In genomic region chr15:65008989-65009388, GRCh38 we compare ENCODE assay signal across 13 cellular contexts. TPM values are rescaled to one million over a fixed set of nuclear protein-coding genes. Genes with fewer than 3 reads are reported as not detected.
A peak's percentile ranks its signal among the peaks of the same experiment; 100 is the strongest.
DNase-seq lines count a peak whose midpoint lies in the region; ATAC-seq, FAIRE-seq and TF ChIP-seq lines count a peak whose summit lies in the region.
"Had no signal": no experiment of that assay in that cellular context is flagged by ENCODE, and none has a peak within 500 bp of the region (broad histone marks: within the 10 kb centered on the region; RNA-seq: fewer than 3 reads in every experiment).

No MANE protein-coding gene starts in this region.

- no TSS peak for BruUV-seq in Calu3 (replicated peaks; lab: Mats Ljungman, UMichigan)
- no TSS peak for BruUV-seq in PC-9 (replicated peaks; lab: Mats Ljungman, UMichigan)

- H3K9me2 ChIP-seq in hepatocyte (replicated peaks; ENCODE audit: insufficient read depth) (no peaks in the 10 kb centered on the region), PC-9 (ENCODE audit: insufficient read depth) (no peaks in the 10 kb centered on the region)

- 79% methylated on average over 2 of the region's 2 CpGs for WGBS in hepatocyte (ENCODE audit: low lambda C conversion rate, missing lambda C conversion rate)

- H3K27ac ChIP-seq in hepatocyte = no peak overlapping the region
- H3K27ac ChIP-seq in PC-9 = no peak overlapping the region
- H3K27ac ChIP-seq: colonic mucosa, skin epidermis had no signal

- ATAC-seq in HG03354 (IDR thresholded peaks at IDR 0.05; ENCODE audit: poor library complexity, severe bottlenecking, unreplicated experiment) = no peak

- H3K79me2 ChIP-seq in hepatocyte (no peaks in the 10 kb centered on the region), PC-9 (ENCODE audit: low read depth) (no peaks in the 10 kb centered on the region)

- H3K9me3 Mint-ChIP-seq in Calu3 (ENCODE audit: low read depth, unreplicated experiment) = peaks cover 3% of the 10 kb centered on the region

- H3K36me3 Mint-ChIP-seq in Calu3 (ENCODE audit: insufficient read depth, unreplicated experiment) = peaks cover 15% of the 10 kb centered on the region

- no peak overlapping the region for H3K4me3 Mint-ChIP-seq in Calu3 (ENCODE audit: low read depth, unreplicated experiment)

- H3K9me3 ChIP-seq in hepatocyte (ENCODE audit: low read depth) (no peaks in the 10 kb centered on the region), PC-9 (ENCODE audit: insufficient read depth, low read depth) (no peaks in the 10 kb centered on the region)
- H3K9me3 ChIP-seq: Caco-2, colonic mucosa had no signal

- no peak overlapping the region for H3K27ac Mint-ChIP-seq in Calu3 (ENCODE audit: unreplicated experiment)

- H3K27me3 ChIP-seq in hepatocyte (no peaks in the 10 kb centered on the region), PC-9 (ENCODE audit: insufficient read depth, low read depth) (no peaks in the 10 kb centered on the region)
- H3K27me3 ChIP-seq: colonic mucosa had no signal

- no peak overlapping the region for H3K4me3 ChIP-seq in HFF-Myc (replicated peaks; ENCODE audit: low read depth, low read length)
- no peak overlapping the region for H3K4me3 ChIP-seq in hepatocyte
- no peak overlapping the region for H3K4me3 ChIP-seq in PC-9
- H3K4me3 ChIP-seq: colonic mucosa, skin epidermis had no signal

- H2AFZ ChIP-seq in hepatocyte (no peak overlapping the region), PC-9 (no peak overlapping the region)

- H3K4me1 Mint-ChIP-seq in Calu3 (ENCODE audit: low read depth, unreplicated experiment) = no peaks in the 10 kb centered on the region

- DNase-seq in D721Med (ENCODE audit: insufficient read length, low spot score) (no peak), HFF-Myc (ENCODE audit: extremely low read depth, low read depth) (no peak), SKM-1 treated with dmso at 0.1 percent for 144 hours (lab: John Stamatoyannopoulos, UW; ENCODE audit: unreplicated experiment) (peak; percentile 51), hepatocyte (ENCODE audit: low spot score) (no peak), Calu3 (no peak), PC-9 (no peak)
- no peak for DNase-seq in activated effector memory CD4-positive, alpha-beta T cell treated with Interleukin-2 at 50 U/mL for 16 hours
- DNase-seq: Caco-2, colonic mucosa, glutamatergic neuron had no signal

- FAIRE-seq in D721Med (lab: Jason Lieb, UNC) = no peak

- H3K36me3 ChIP-seq in hepatocyte (replicated peaks; ENCODE audit: insufficient read depth, low read depth) (no peaks in the 10 kb centered on the region), PC-9 (ENCODE audit: low read depth) (no peaks in the 10 kb centered on the region)

- H4K20me1 ChIP-seq in hepatocyte (ENCODE audit: insufficient read depth, poor library complexity, severe bottlenecking) (no peaks in the 10 kb centered on the region), PC-9 (ENCODE audit: insufficient read depth) (no peaks in the 10 kb centered on the region)

- POLR2A ChIA-PET in PC-9 (lab: Charles Lee; ENCODE audit: unreplicated experiment) = interaction anchor here (0.7 kb wide), 1 partner anchor 115 kb away, joined by 3 read pairs; no protein-coding TSS in a partner anchor

- H3F3A ChIP-seq in PC-9 (ENCODE audit: insufficient read depth, low read depth) = no peaks in the 10 kb centered on the region

- CTCF ChIA-PET in Calu3 (lab: Charles Lee) = no interaction called here
- CTCF ChIA-PET in PC-9 (lab: Charles Lee) = interaction anchor here (0.6 to 1.0 kb wide), 2 partner anchors 14 to 49 kb away, joined by 3 to 10 read pairs; no protein-coding TSS in a partner anchor

- TF ChIP-seq CTCF in D721Med (IDR thresholded peaks at IDR 0.05; ENCODE audit: insufficient read depth, missing control alignments) = peak; percentile 26
- peak; percentile 3 for TF ChIP-seq CTCF in HFF-Myc (IDR thresholded peaks at IDR 0.05; ENCODE audit: low read depth, low read length, missing control alignments)
- TF ChIP-seq CTCF in hepatocyte (IDR thresholded peaks at IDR 0.05; ENCODE audit: poor library complexity) = peak; percentile 11
- no peak for TF ChIP-seq CTCF in Calu3 (IDR thresholded peaks at IDR 0.05; ENCODE audit: unreplicated experiment)
- no peak for TF ChIP-seq CTCF in PC-9 (conservative IDR thresholded peaks at IDR 0.05)

- H3K4me2 ChIP-seq in hepatocyte (no peak overlapping the region), PC-9 (no peak overlapping the region)

- intact Hi-C loops in Calu3 (cut with micrococcal nuclease; ENCODE audit: unreplicated experiment) = no loop called here
- intact Hi-C loops in PC-9 (cut with micrococcal nuclease; ENCODE audit: unreplicated experiment) = no loop called here

- H3K4me1 ChIP-seq in hepatocyte (ENCODE audit: insufficient read depth) = no peaks in the 10 kb centered on the region
- H3K4me1 ChIP-seq in PC-9 (replicated peaks; ENCODE audit: insufficient read depth) = no peaks in the 10 kb centered on the region
- H3K4me1 ChIP-seq: Caco-2, colonic mucosa had no signal

- H3K27me3 Mint-ChIP-seq in Calu3 (ENCODE audit: unreplicated experiment) = no peaks in the 10 kb centered on the region

RNA-seq across cellular contexts. Expression of gene SPG21, which starts 19.3 kb away (rescaled TPM):
- total RNA-seq in hepatocyte = 86.4 and 111 TPM in 2 replicates
- polyA plus RNA-seq in hepatocyte = 138 and 149 TPM in 2 replicates
- total RNA-seq in Calu3 (2022) = 104 TPM in 2 replicates
- 88.3 and 91.7 TPM in 2 replicates for total RNA-seq in PC-9 (2021)

RNA-seq across cellular contexts. Expression of gene MTFMT, which starts 20.4 kb away (rescaled TPM):
- total RNA-seq in hepatocyte = 15.4 and 18.2 TPM in 2 replicates
- 16.8 TPM in 2 replicates for polyA plus RNA-seq in hepatocyte
- total RNA-seq in Calu3 (2022) = 18.9 and 27.6 TPM in 2 replicates
- 16.0 and 24.9 TPM in 2 replicates for total RNA-seq in PC-9 (2021)

RNA-seq across cellular contexts. Expression of gene SLC51B, which starts 36.2 kb away (rescaled TPM):
- 6.5 and 8.8 TPM in 2 replicates for total RNA-seq in hepatocyte
- polyA plus RNA-seq in hepatocyte = 5.8 and 8.6 TPM in 2 replicates
- not detected in 2 replicates for total RNA-seq in Calu3 (2022)
- total RNA-seq in PC-9 (2021) = not detected in 2 replicates
- total RNA-seq: lung microvascular endothelial cell had no signal

RNA-seq across cellular contexts. Expression of gene RASL12, which starts 58.8 kb away (rescaled TPM):
- total RNA-seq in hepatocyte (6.4 and 6.5 TPM in 2 replicates), Calu3 (2022) (0.12 and 0.39 TPM in 2 replicates), PC-9 (2021) (not detected in 2 replicates)
- polyA plus RNA-seq in hepatocyte = 4.6 and 5.1 TPM in 2 replicates
- total RNA-seq: lung microvascular endothelial cell had no signal

Comparison
In these comparisons a context has a peak if more than half of its experiments do, and no peak if none do; other contexts are left out.
1. CTCF ChIP-seq: peak in D721Med (single experiment), HFF-Myc (single experiment) and hepatocyte (single experiment); none in Calu3 (single experiment) and PC-9 (single experiment).